8 cellular contexts compared by ENCODE assay signal in genomic region chrX:150365051-150365952, GRCh38. TPM values are rescaled to one million over a fixed set of nuclear protein-coding genes. Genes with fewer than 3 reads are reported as not detected.
DNase-seq lines count a peak whose midpoint lies in the region; ATAC-seq and TF ChIP-seq lines count a peak whose summit lies in the region.

No MANE protein-coding gene starts in this region.

- DNase-seq in Daoy (ENCODE audit: low read depth) (peak; percentile 67), NCI-H128 (lab: John Stamatoyannopoulos, UW; ENCODE audit: unreplicated experiment) (peak; percentile 36), left lung (peak; percentile 73 to 84)
- DNase-seq in activated CD4-positive, CD25-positive, alpha-beta regulatory T cell treated with anti-CD3 and anti-CD28 coated beads, Interleukin-2, amount 50 U/mL, for 72 hours, result peak; percentile 53
- DNase-seq in stimulated activated CD4-positive, alpha-beta T cell treated with anti-CD3 and anti-CD28 coated beads, Interleukin-2, amount 100 ng/mL, for 48 hours, result peak; percentile 42 to 62

- peaks cover 57% of the 10 kb centered on the region for H3K27me3 Mint-ChIP-seq in dendritic cell treated with granulocyte-macrophage colony-stimulating factor and Interleukin-4, amounts not matched to agents 40 ng/mL and 50 ng/mL, for 4 days

- H3K27ac ChIP-seq in left lung, result peak overlapping the region; percentile 68 to 82

- no peaks in the 10 kb centered on the region for H3K36me3 Mint-ChIP-seq in dendritic cell treated with granulocyte-macrophage colony-stimulating factor and Interleukin-4, amounts not matched to agents 40 ng/mL and 50 ng/mL, for 4 days (ENCODE audit: low read depth)

- peak; percentile 30 to 57 for TF ChIP-seq CTCF in left lung (IDR thresholded peaks at IDR 0.05)

- no peaks in the 10 kb centered on the region for H3K9me3 ChIP-seq in left lung

- peaks cover 0 to 23% of the 10 kb centered on the region in 2 donors for H3K4me1 ChIP-seq in left lung

- H3K4me3 ChIP-seq in left lung, result peak overlapping the region; percentile 42 to 52

- H3K36me3 ChIP-seq in left lung, result no peaks in the 10 kb centered on the region

- no peaks in the 10 kb centered on the region for H3K9me3 Mint-ChIP-seq in dendritic cell treated with granulocyte-macrophage colony-stimulating factor and Interleukin-4, amounts not matched to agents 40 ng/mL and 50 ng/mL, for 4 days

- H3K4me3 Mint-ChIP-seq in dendritic cell treated with granulocyte-macrophage colony-stimulating factor and Interleukin-4, amounts not matched to agents 40 ng/mL and 50 ng/mL, for 4 days, result peak overlapping the region; percentile 79

- H3K4me1 Mint-ChIP-seq in dendritic cell treated with granulocyte-macrophage colony-stimulating factor and Interleukin-4, amounts not matched to agents 40 ng/mL and 50 ng/mL, for 4 days (ENCODE audit: low read depth), result peaks cover 31% of the 10 kb centered on the region

- H3K27me3 ChIP-seq in left lung, result peaks cover 0 to 47% of the 10 kb centered on the region in 2 donors

- peak; percentile 72 for ATAC-seq in left lung
- ATAC-seq in HG03039 (IDR thresholded peaks at IDR 0.05; ENCODE audit: unreplicated experiment), result no peak
- ATAC-seq in HG03469 (IDR thresholded peaks at IDR 0.05; ENCODE audit: unreplicated experiment), result no peak

- intact Hi-C loops in dendritic cell treated with granulocyte-macrophage colony-stimulating factor and Interleukin-4, amounts not matched to agents 40 ng/mL and 50 ng/mL, for 4 days (cut with micrococcal nuclease), result loop anchor here (10.0 kb wide), 1 partner anchor 119 kb away; no protein-coding TSS in a partner anchor
- intact Hi-C loops in left lung (cut with DNase I), result no loop called here

- H3K27ac Mint-ChIP-seq in dendritic cell treated with granulocyte-macrophage colony-stimulating factor and Interleukin-4, amounts not matched to agents 40 ng/mL and 50 ng/mL, for 4 days, result peak overlapping the region; percentile 67

RNA-seq across cellular contexts. Expression of gene MAMLD1, which starts 2.2 kb away (rescaled TPM):
- 2.2 and 12.3 TPM in 2 replicates for total RNA-seq in Daoy (2014; rRNA removed; shearing (Covaris generic))
- 1 to 10 TPM; 3.6 to 4.0 TPM for total RNA-seq in left lung
